1 cellular context compared by ENCODE assay signal in the genomic region with DNA sequence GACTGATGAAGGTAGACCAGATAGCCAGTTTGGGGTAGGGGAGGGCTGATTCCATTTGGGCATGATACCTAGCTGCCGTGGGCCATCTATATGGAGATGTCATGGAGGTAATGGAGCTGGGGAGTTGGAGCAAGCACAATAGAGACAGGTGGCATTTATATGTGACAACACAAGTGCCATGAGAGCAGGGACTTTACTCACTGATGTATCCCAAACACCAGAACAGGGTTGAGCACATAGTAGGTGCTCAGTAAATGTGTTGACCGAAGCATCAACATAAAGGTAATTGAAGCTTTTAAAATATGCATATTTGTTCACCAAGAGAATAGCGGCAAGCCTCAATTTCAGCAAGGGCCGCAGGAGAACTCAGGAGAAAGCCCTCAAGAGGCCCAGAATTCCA.
TF ChIP-seq lines count a peak whose summit lies in the region.

No MANE protein-coding gene starts in this region.

TF ChIP-seq in K562, 482 proteins besides CTCF, POLR2A, EP300 and RAD21:
- TF ChIP-seq CHD4 (IDR thresholded peaks at IDR 0.05; ENCODE audit: insufficient read depth, insufficient replicate concordance, low read depth, low read length, poor library complexity, severe bottlenecking) (no peak), PTRF (tag; IDR thresholded peaks at IDR 0.05) (no peak), CHAMP1 (IDR thresholded peaks at IDR 0.05) (no peak), ZKSCAN1 (IDR thresholded peaks at IDR 0.05; ENCODE audit: low read depth, low read length) (peak; percentile 88), NCOA2 (IDR thresholded peaks at IDR 0.05; ENCODE audit: partially characterized antibody in 2 of 2) (no peak)
